In the genomic region with DNA sequence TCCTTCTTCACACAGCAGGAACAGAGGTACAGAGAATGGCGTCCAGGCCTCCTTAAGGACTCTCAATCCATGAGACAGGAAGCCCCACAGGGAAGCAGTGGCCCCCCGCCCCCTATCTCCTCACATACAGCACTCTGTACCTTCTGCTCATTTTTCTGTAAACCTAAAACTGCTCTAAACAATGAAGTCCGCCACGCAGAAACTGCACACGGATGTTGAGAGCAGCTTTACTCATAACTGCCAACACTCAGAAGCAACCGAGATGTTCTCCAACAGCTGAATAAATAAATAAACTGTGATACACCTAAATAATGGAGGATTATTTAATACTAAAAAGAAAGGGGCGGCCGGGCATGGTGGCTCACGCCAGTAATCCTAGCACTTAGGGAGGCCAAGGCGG, we compare ENCODE assay signal across 1 cellular context.
TF ChIP-seq lines count a peak whose summit lies in the region.

No MANE protein-coding gene starts in this region.

TF ChIP-seq in IMR-90, 13 proteins besides CTCF, POLR2A, EP300 and RAD21:
- TF ChIP-seq BHLHE40 (IDR thresholded peaks at IDR 0.05; ENCODE audit: low read depth, low read length): no peak
- TF ChIP-seq MXI1 (IDR thresholded peaks at IDR 0.05; ENCODE audit: borderline replicate concordance, low read depth, low read length): no peak
- TF ChIP-seq, protein P1, sequence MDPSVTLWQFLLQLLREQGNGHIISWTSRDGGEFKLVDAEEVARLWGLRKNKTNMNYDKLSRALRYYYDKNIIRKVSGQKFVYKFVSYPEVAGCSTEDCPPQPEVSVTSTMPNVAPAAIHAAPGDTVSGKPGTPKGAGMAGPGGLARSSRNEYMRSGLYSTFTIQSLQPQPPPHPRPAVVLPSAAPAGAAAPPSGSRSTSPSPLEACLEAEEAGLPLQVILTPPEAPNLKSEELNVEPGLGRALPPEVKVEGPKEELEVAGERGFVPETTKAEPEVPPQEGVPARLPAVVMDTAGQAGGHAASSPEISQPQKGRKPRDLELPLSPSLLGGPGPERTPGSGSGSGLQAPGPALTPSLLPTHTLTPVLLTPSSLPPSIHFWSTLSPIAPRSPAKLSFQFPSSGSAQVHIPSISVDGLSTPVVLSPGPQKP (IDR thresholded peaks at IDR 0.05; ENCODE audit: borderline replicate concordance, low read depth, low read length): no peak
- no peak for TF ChIP-seq NFE2L2 (IDR thresholded peaks at IDR 0.05; ENCODE audit: low read depth, low read length)
- TF ChIP-seq CEBPB (IDR thresholded peaks at IDR 0.05; ENCODE audit: low read depth, low read length): no peak
- TF ChIP-seq, protein P2, sequence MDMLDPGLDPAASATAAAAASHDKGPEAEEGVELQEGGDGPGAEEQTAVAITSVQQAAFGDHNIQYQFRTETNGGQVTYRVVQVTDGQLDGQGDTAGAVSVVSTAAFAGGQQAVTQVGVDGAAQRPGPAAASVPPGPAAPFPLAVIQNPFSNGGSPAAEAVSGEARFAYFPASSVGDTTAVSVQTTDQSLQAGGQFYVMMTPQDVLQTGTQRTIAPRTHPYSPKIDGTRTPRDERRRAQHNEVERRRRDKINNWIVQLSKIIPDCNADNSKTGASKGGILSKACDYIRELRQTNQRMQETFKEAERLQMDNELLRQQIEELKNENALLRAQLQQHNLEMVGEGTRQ (IDR thresholded peaks at IDR 0.05; ENCODE audit: low read depth, low read length): no peak
- no peak for TF ChIP-seq RFX5 (IDR thresholded peaks at IDR 0.05; ENCODE audit: low read depth, low read length)
- no peak for TF ChIP-seq RCOR1 (IDR thresholded peaks at IDR 0.05; ENCODE audit: insufficient replicate concordance, low read length)
TF ChIP-seq in IMR-90: peak in this region for 0.
